ENCODE assay signal across 7 cellular contexts in the genomic region with DNA sequence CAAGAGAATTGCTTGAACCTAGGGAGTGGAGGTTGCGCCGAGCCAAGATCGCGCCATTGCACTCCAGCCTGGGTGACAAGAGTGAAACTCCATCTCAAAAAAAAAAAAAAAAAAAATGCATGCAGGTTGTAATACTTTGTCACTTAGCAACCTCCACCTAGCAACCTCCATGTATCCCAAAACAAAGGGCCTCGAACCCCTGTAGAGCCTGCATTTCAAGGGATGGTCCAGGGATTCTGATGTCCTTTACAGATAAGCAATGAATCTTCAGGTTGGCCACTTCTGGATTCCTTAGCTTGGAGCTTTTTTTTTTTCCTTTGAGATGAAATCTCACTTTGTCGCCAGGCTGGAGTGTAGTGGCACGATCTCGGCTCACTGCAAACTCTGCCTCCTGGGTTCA.
"Had no signal": no experiment of that assay in that cellular context is flagged by ENCODE, and none has a peak within 500 bp of the region (broad histone marks: within the 10 kb centered on the region; RNA-seq: fewer than 3 reads in every experiment).

No MANE protein-coding gene starts in this region.

- H3K4me2 ChIP-seq: KMS-11 had no signal

- H3K9ac ChIP-seq: KMS-11 had no signal

- ATAC-seq: HepG2 had no signal

- DNase-seq: GOT3, H9, HCEC 1CT, Karpas-422, KBM-7 had no signal

- H3K27ac ChIP-seq: KMS-11 had no signal
